Comparison of ENCODE assay signal across 1 cellular context in the genomic region with DNA sequence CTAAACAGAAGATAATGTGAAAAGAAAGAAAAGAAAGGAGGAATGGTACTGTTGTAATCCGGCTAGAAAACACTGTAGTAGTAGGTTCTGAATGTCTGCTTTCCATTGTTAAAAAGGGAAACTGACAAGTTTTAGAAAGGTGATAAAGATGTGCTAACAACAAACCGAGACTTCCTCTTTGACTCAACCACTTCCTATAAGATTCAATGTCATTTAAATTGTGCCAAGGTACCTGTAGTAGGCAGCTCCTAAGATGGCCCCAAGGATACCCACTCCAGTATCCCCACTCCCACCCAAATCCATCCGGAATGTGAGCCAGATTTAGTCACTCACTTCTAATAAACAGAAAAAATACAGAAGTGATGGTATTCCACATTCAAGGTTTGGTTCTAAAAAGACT.
A peak's percentile ranks its signal among the peaks of the same experiment; 100 is the strongest.
TF ChIP-seq lines count a peak whose summit lies in the region.

No MANE protein-coding gene starts in this region.

TF ChIP-seq in GM12878, 131 proteins besides CTCF, POLR2A, EP300 and RAD21 (continued from another document):
- TF ChIP-seq, protein P1, sequence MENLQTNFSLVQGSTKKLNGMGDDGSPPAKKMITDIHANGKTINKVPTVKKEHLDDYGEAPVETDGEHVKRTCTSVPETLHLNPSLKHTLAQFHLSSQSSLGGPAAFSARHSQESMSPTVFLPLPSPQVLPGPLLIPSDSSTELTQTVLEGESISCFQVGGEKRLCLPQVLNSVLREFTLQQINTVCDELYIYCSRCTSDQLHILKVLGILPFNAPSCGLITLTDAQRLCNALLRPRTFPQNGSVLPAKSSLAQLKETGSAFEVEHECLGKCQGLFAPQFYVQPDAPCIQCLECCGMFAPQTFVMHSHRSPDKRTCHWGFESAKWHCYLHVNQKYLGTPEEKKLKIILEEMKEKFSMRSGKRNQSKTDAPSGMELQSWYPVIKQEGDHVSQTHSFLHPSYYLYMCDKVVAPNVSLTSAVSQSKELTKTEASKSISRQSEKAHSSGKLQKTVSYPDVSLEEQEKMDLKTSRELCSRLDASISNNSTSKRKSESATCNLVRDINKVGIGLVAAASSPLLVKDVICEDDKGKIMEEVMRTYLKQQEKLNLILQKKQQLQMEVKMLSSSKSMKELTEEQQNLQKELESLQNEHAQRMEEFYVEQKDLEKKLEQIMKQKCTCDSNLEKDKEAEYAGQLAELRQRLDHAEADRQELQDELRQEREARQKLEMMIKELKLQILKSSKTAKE (IDR thresholded peaks at IDR 0.05; ENCODE audit: low read depth, poor library complexity, severe bottlenecking): peak; percentile 26
- TF ChIP-seq SPI1 (IDR thresholded peaks at IDR 0.05; ENCODE audit: borderline replicate concordance, insufficient read depth, low read depth, low read length) (peak; percentile 61), SMAD5 (IDR thresholded peaks at IDR 0.05; ENCODE audit: low read depth) (no peak), IKZF1 (conservative IDR thresholded peaks at IDR 0.05) (peak; percentile 40; the same call in 1 of the 2 replicates), SREBF1 (IDR thresholded peaks at IDR 0.05; ENCODE audit: low read length) (peak; percentile 37; the same call in 1 of the 2 replicates), NR2C2 (IDR thresholded peaks at IDR 0.05; ENCODE audit: borderline replicate concordance, control insufficient read depth, insufficient read length, low read depth) (no peak), JUNB (IDR thresholded peaks at IDR 0.05) (peak; percentile 18; the same call in 1 of the 2 replicates)
- TF ChIP-seq, protein P2, sequence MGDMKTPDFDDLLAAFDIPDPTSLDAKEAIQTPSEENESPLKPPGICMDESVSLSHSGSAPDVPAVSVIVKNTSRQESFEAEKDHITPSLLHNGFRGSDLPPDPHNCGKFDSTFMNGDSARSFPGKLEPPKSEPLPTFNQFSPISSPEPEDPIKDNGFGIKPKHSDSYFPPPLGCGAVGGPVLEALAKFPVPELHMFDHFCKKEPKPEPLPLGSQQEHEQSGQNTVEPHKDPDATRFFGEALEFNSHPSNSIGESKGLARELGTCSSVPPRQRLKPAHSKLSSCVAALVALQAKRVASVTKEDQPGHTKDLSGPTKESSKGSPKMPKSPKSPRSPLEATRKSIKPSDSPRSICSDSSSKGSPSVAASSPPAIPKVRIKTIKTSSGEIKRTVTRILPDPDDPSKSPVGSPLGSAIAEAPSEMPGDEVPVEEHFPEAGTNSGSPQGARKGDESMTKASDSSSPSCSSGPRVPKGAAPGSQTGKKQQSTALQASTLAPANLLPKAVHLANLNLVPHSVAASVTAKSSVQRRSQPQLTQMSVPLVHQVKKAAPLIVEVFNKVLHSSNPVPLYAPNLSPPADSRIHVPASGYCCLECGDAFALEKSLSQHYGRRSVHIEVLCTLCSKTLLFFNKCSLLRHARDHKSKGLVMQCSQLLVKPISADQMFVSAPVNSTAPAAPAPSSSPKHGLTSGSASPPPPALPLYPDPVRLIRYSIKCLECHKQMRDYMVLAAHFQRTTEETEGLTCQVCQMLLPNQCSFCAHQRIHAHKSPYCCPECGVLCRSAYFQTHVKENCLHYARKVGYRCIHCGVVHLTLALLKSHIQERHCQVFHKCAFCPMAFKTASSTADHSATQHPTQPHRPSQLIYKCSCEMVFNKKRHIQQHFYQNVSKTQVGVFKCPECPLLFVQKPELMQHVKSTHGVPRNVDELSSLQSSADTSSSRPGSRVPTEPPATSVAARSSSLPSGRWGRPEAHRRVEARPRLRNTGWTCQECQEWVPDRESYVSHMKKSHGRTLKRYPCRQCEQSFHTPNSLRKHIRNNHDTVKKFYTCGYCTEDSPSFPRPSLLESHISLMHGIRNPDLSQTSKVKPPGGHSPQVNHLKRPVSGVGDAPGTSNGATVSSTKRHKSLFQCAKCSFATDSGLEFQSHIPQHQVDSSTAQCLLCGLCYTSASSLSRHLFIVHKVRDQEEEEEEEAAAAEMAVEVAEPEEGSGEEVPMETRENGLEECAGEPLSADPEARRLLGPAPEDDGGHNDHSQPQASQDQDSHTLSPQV (IDR thresholded peaks at IDR 0.05): no peak
- TF ChIP-seq, protein P3, sequence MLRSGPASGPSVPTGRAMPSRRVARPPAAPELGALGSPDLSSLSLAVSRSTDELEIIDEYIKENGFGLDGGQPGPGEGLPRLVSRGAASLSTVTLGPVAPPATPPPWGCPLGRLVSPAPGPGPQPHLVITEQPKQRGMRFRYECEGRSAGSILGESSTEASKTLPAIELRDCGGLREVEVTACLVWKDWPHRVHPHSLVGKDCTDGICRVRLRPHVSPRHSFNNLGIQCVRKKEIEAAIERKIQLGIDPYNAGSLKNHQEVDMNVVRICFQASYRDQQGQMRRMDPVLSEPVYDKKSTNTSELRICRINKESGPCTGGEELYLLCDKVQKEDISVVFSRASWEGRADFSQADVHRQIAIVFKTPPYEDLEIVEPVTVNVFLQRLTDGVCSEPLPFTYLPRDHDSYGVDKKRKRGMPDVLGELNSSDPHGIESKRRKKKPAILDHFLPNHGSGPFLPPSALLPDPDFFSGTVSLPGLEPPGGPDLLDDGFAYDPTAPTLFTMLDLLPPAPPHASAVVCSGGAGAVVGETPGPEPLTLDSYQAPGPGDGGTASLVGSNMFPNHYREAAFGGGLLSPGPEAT (IDR thresholded peaks at IDR 0.05; ENCODE audit: low read depth): peak; percentile 38; the same call in 1 of the 2 replicates
